In the genomic region with DNA sequence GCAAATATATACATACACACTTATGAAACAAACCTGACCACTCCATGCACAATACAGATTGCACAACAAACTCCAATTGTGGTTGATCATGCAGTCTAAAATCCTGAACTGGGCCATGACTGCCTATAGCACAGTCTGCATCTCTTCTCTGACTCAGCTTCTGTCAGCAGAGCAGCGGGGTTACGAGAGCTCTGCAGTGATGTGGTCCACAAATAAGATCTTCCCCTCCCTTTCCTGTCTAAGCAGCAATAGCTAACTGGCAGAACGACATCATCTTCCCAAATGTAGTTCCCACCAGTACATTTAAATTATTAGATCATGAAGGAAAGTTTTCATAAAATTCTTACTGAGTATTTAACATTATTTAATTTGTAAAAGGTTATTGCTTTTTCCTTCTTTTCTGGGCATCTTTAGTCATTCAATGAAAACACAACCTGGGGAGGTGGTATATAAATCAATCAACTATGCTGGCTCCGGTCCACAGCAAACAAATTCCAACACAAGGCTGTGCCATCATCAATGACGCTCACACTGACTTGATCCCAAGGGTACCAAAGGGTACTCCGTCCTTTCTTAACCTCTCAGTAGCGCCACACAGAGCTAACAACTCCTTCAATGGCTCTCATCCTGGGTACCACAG, we compare ENCODE assay signal across 8 cellular contexts. TPM values are rescaled to one million over a fixed set of nuclear protein-coding genes. Genes with fewer than 3 reads are reported as not detected.
DNase-seq lines count a peak whose midpoint lies in the region; ATAC-seq lines count a peak whose summit lies in the region.

No MANE protein-coding gene starts in this region.

- no peaks in the 10 kb centered on the region for H3K27me3 Mint-ChIP-seq in effector memory CD8-positive, alpha-beta T cell

- peak; percentile 30 for DNase-seq in NCI-H1694 treated with DMSO at 0.1 percent for 48 hours (lab: John Stamatoyannopoulos, UW)
- DNase-seq in NCI-H1694 (lab: John Stamatoyannopoulos, UW) = no peak
- DNase-seq in SIG-M5 treated with dmso at 0.1 percent for 504 hours (lab: John Stamatoyannopoulos, UW; ENCODE audit: unreplicated experiment) = peak; percentile 76
- DNase-seq in effector memory CD8-positive, alpha-beta T cell = no peak
- DNase-seq in pulmonary artery endothelial cell (ENCODE audit: low read depth, low spot score) = peak; percentile 29
- no peak for DNase-seq in retina
- no peak for DNase-seq in NCI-H2171 (lab: John Stamatoyannopoulos, UW)

- H3K36me3 Mint-ChIP-seq in effector memory CD8-positive, alpha-beta T cell (ENCODE audit: insufficient read depth) = no peaks in the 10 kb centered on the region

- H3K4me3 Mint-ChIP-seq in effector memory CD8-positive, alpha-beta T cell = no peak overlapping the region

- peak; percentile 57 for ATAC-seq in HG02678 (IDR thresholded peaks at IDR 0.05; ENCODE audit: unreplicated experiment)
- ATAC-seq in effector memory CD8-positive, alpha-beta T cell (replicated peaks) = peak; percentile 87

- H3K27ac Mint-ChIP-seq in effector memory CD8-positive, alpha-beta T cell = no peak overlapping the region

- H3K4me1 Mint-ChIP-seq in effector memory CD8-positive, alpha-beta T cell (ENCODE audit: low read depth in 2 of 2) = peaks cover 0 to 10% of the 10 kb centered on the region in 2 donors

- H3K9me3 Mint-ChIP-seq in effector memory CD8-positive, alpha-beta T cell = no peaks in the 10 kb centered on the region

RNA-seq across cellular contexts. Expression of a gene that starts 17.1 kb away (rescaled TPM):
- 62.2 and 73.9 TPM in 2 replicates for total RNA-seq in pulmonary artery endothelial cell

Comparison
In these comparisons a context has a peak if more than half of its experiments do, and no peak if none do; other contexts are left out.
1. DNase-seq: peak in NCI-H1694 treated with DMSO at 0.1 percent for 48 hours (single experiment), SIG-M5 treated with dmso at 0.1 percent for 504 hours (single experiment) and pulmonary artery endothelial cell (single experiment); none in NCI-H1694 (single experiment), effector memory CD8-positive, alpha-beta T cell (0 of 3), retina (single experiment) and NCI-H2171 (single experiment).